Comparison of ENCODE assay signal across 9 cellular contexts in genomic region chr19:38664503-38665211, GRCh38. TPM values are rescaled to one million over a fixed set of nuclear protein-coding genes. Genes with fewer than 3 reads are reported as not detected.
DNase-seq lines count a peak whose midpoint lies in the region; ATAC-seq and TF ChIP-seq lines count a peak whose summit lies in the region.
"Had no signal": no experiment of that assay in that cellular context is flagged by ENCODE, and none has a peak within 500 bp of the region (broad histone marks: within the 10 kb centered on the region; RNA-seq: fewer than 3 reads in every experiment).

No MANE protein-coding gene starts in this region.

- H3K36me3 Mint-ChIP-seq in naive B cell: no peaks in the 10 kb centered on the region

- H3K9ac ChIP-seq in BLaER1 treated with 17β-estradiol and CSF1 and Interleukin-3, amounts not matched to agents 10 nM and 100 nM: peak overlapping the region in 9 of 11 experiments; percentile 42 to 75 (median 65); a peak in 16 of 22 replicates

- peak overlapping the region in 4 of 10 experiments; percentile 8 to 25 (median 20); a peak in 5 of 20 replicates for H3K4me3 ChIP-seq in BLaER1 treated with 17β-estradiol and CSF1 and Interleukin-3, amounts not matched to agents 10 nM and 100 nM
- H3K4me3 ChIP-seq in coronary artery: peak overlapping the region; percentile 50

- peak overlapping the region; percentile 12 to 81 (median 62) for H3K4me3 Mint-ChIP-seq in naive B cell

- H3K9me3 Mint-ChIP-seq in naive B cell: no peaks in the 10 kb centered on the region

- peak overlapping the region in 4 of 6 donors; percentile 73 to 95 (median 84) for H3K27ac Mint-ChIP-seq in naive B cell

- peaks cover 50 to 87% (median 67%) of the 10 kb centered on the region in 3 donors for H3K4me1 Mint-ChIP-seq in naive B cell

- peak overlapping the region in 10 of 11 experiments; percentile 56 to 89 (median 79); a peak in 19 of 22 replicates for H3K27ac ChIP-seq in BLaER1 treated with 17β-estradiol and CSF1 and Interleukin-3, amounts not matched to agents 10 nM and 100 nM
- peak overlapping the region; percentile 81 to 99 for H3K27ac ChIP-seq in coronary artery

- peaks cover 76 to 93% (median 80%) of the 10 kb centered on the region in 10 experiments for H3K4me1 ChIP-seq in BLaER1 treated with 17β-estradiol and CSF1 and Interleukin-3, amounts not matched to agents 10 nM and 100 nM

- no peaks in the 10 kb centered on the region for H3K27me3 ChIP-seq in BLaER1 treated with 17β-estradiol and CSF1 and Interleukin-3, amounts not matched to agents 10 nM and 100 nM

- DNase-seq in MV-4-11 (lab: John Stamatoyannopoulos, UW) (peak; percentile 93), coronary artery (ENCODE audit: low spot score) (no peak), naive B cell (peak; percentile 13), NCI-H345 (lab: John Stamatoyannopoulos, UW) (no peak), NCI-H748 treated with DMSO at 0.1 percent for 48 hours (lab: John Stamatoyannopoulos, UW) (no peak)
- no peak for DNase-seq in activated naive CD4-positive, alpha-beta T cell treated with anti-CD3 and anti-CD28 coated beads, Interleukin-2, amount 50 U/mL, for 16 hours
- DNase-seq: NCI-H446 treated with DMSO at 0.1 percent for 48 hours had no signal

- TF ChIP-seq CTCF in coronary artery (IDR thresholded peaks at IDR 0.05): no peak

- peaks cover 10 to 45% (median 20%) of the 10 kb centered on the region in 11 experiments; a peak in 19 of 22 replicates for H3K36me3 ChIP-seq in BLaER1 treated with 17β-estradiol and CSF1 and Interleukin-3, amounts not matched to agents 10 nM and 100 nM

- H3K27me3 Mint-ChIP-seq in naive B cell: no peaks in the 10 kb centered on the region

- H3K4me2 ChIP-seq in BLaER1 treated with 17β-estradiol and CSF1 and Interleukin-3, amounts not matched to agents 10 nM and 100 nM: peak overlapping the region; percentile 80 to 99 (median 88)

- H4K20me1 ChIP-seq in BLaER1 treated with 17β-estradiol and CSF1 and Interleukin-3, amounts not matched to agents 10 nM and 100 nM: peaks cover 41 to 99% (median 61%) of the 10 kb centered on the region in 11 experiments; a peak in 21 of 22 replicates

- peak; percentile 68 to 71 for ATAC-seq in naive B cell (ENCODE audit: low read depth in 2 of 2)
- no peak for ATAC-seq in GM21390 (IDR thresholded peaks at IDR 0.05; ENCODE audit: unreplicated experiment)

- no peaks in the 10 kb centered on the region for H3K9me3 ChIP-seq in BLaER1 treated with 17β-estradiol and CSF1 and Interleukin-3, amounts not matched to agents 10 nM and 100 nM (replicated peaks in 1 of 11)

RNA-seq across cellular contexts. Expression of gene ACTN4, which starts 17.2 kb away (rescaled TPM):
- 10 to 100 TPM in 4 of 6 donors, 1 to 10 TPM in 2; 6.8 to 15.8 (median 10.6) TPM for polyA plus RNA-seq in naive B cell (ENCODE audit: low read depth in 6 of 6)

RNA-seq across cellular contexts. Expression of gene EIF3K, which starts 45.7 kb away (rescaled TPM):
- polyA plus RNA-seq in naive B cell (ENCODE audit: low read depth in 6 of 6): 100 to 1,000 TPM; 307 to 347 (median 330) TPM

RNA-seq across cellular contexts. Expression of gene MAP4K1, which starts 46.9 kb away (rescaled TPM):
- polyA plus RNA-seq in naive B cell (ENCODE audit: low read depth in 6 of 6): 100 to 1,000 TPM; 119 to 194 (median 138) TPM

Comparison
In these comparisons a context has a peak if more than half of its experiments do, and no peak if none do; other contexts are left out.
1. DNase-seq: peak in MV-4-11 (single experiment) and naive B cell (single experiment); none in coronary artery (single experiment), NCI-H345 (single experiment), activated naive CD4-positive, alpha-beta T cell treated with anti-CD3 and anti-CD28 coated beads, Interleukin-2, amount 50 U/mL, for 16 hours (single experiment) and NCI-H748 treated with DMSO at 0.1 percent for 48 hours (single experiment).